In genomic region chr7:21365866-21366624, GRCh38 we compare ENCODE assay signal across 8 cellular contexts.
DNase-seq lines count a peak whose midpoint lies in the region; ATAC-seq lines count a peak whose summit lies in the region.
"Had no signal": no experiment of that assay in that cellular context is flagged by ENCODE, and none has a peak within 500 bp of the region (broad histone marks: within the 10 kb centered on the region; RNA-seq: fewer than 3 reads in every experiment).

No MANE protein-coding gene starts in this region.

- intact Hi-C loops in left colon (cut with DNase I, micrococcal nuclease): no loop called here
- intact Hi-C loops in activated naive CD4-positive, alpha-beta T cell treated with anti-CD3 and anti-CD28 coated beads for 36 hours (cut with micrococcal nuclease): no loop called here

- peak; percentile 91 for ATAC-seq in left colon
- no peak for ATAC-seq in HG02884 (IDR thresholded peaks at IDR 0.05; ENCODE audit: unreplicated experiment)

- peaks cover 16% of the 10 kb centered on the region for H3K36me3 Mint-ChIP-seq in T-helper 1 cell treated with Interleukin-12 subunit alpha and Interleukin-12 subunit beta and Interleukin-4 antibody, amounts not matched to agents 30 μg/mL and 1 μg/mL, for 36 hours (ENCODE audit: low read depth)
- no peaks in the 10 kb centered on the region for H3K36me3 Mint-ChIP-seq in activated naive CD4-positive, alpha-beta T cell treated with anti-CD3 and anti-CD28 coated beads for 36 hours (ENCODE audit: low read depth)

- CTCF ChIA-PET in activated naive CD4-positive, alpha-beta T cell treated with anti-CD3 and anti-CD28 coated beads for 36 hours (lab: Charles Lee): no interaction called here

- H3K9me3 Mint-ChIP-seq in T-helper 1 cell treated with Interleukin-12 subunit alpha and Interleukin-12 subunit beta and Interleukin-4 antibody, amounts not matched to agents 30 μg/mL and 1 μg/mL, for 36 hours: peaks cover 12% of the 10 kb centered on the region
- no peaks in the 10 kb centered on the region for H3K9me3 Mint-ChIP-seq in activated naive CD4-positive, alpha-beta T cell treated with anti-CD3 and anti-CD28 coated beads for 36 hours
- H3K9me3 Mint-ChIP-seq: stimulated activated naive CD8-positive, alpha-beta T cell treated with anti-CD3 and anti-CD28 coated beads, Interleukin-15, Interleukin-2, amounts not matched to agents 100 ng/mL and 50 ng/mL, for 24 hours had no signal

- no peak overlapping the region for H3K4me3 Mint-ChIP-seq in T-helper 1 cell treated with Interleukin-12 subunit alpha and Interleukin-12 subunit beta and Interleukin-4 antibody, amounts not matched to agents 30 μg/mL and 1 μg/mL, for 36 hours
- no peak overlapping the region for H3K4me3 Mint-ChIP-seq in activated naive CD4-positive, alpha-beta T cell treated with anti-CD3 and anti-CD28 coated beads for 36 hours
- H3K4me3 Mint-ChIP-seq: stimulated activated naive CD8-positive, alpha-beta T cell treated with anti-CD3 and anti-CD28 coated beads, Interleukin-15, Interleukin-2, amounts not matched to agents 100 ng/mL and 50 ng/mL, for 24 hours had no signal

- DNase-seq in H4 (ENCODE audit: low spot score) (peak; percentile 86), NCI-H1105 treated with DMSO at 0.1 percent for 48 hours (lab: John Stamatoyannopoulos, UW) (peak; percentile 81), left colon (no peak), NCI-H187 treated with DMSO at 0.1 percent for 48 hours (lab: John Stamatoyannopoulos, UW) (no peak)
- no peak for DNase-seq in activated naive CD4-positive, alpha-beta T cell treated with anti-CD3 and anti-CD28 coated beads for 36 hours

- H3K4me1 Mint-ChIP-seq in T-helper 1 cell treated with Interleukin-12 subunit alpha and Interleukin-12 subunit beta and Interleukin-4 antibody, amounts not matched to agents 30 μg/mL and 1 μg/mL, for 36 hours (ENCODE audit: low read depth): peaks cover 54% of the 10 kb centered on the region
- peaks cover 30% of the 10 kb centered on the region for H3K4me1 Mint-ChIP-seq in activated naive CD4-positive, alpha-beta T cell treated with anti-CD3 and anti-CD28 coated beads for 36 hours (ENCODE audit: low read depth)

- peak overlapping the region; percentile 38 for H3K27ac Mint-ChIP-seq in T-helper 1 cell treated with Interleukin-12 subunit alpha and Interleukin-12 subunit beta and Interleukin-4 antibody, amounts not matched to agents 30 μg/mL and 1 μg/mL, for 36 hours
- H3K27ac Mint-ChIP-seq in activated naive CD4-positive, alpha-beta T cell treated with anti-CD3 and anti-CD28 coated beads for 36 hours: no peak overlapping the region
- H3K27ac Mint-ChIP-seq: stimulated activated naive CD8-positive, alpha-beta T cell treated with anti-CD3 and anti-CD28 coated beads, Interleukin-15, Interleukin-2, amounts not matched to agents 100 ng/mL and 50 ng/mL, for 24 hours had no signal

- H3K27me3 Mint-ChIP-seq in T-helper 1 cell treated with Interleukin-12 subunit alpha and Interleukin-12 subunit beta and Interleukin-4 antibody, amounts not matched to agents 30 μg/mL and 1 μg/mL, for 36 hours (ENCODE audit: low read depth): no peaks in the 10 kb centered on the region
- no peaks in the 10 kb centered on the region for H3K27me3 Mint-ChIP-seq in activated naive CD4-positive, alpha-beta T cell treated with anti-CD3 and anti-CD28 coated beads for 36 hours (ENCODE audit: low read depth)
- H3K27me3 Mint-ChIP-seq: stimulated activated naive CD8-positive, alpha-beta T cell treated with anti-CD3 and anti-CD28 coated beads, Interleukin-15, Interleukin-2, amounts not matched to agents 100 ng/mL and 50 ng/mL, for 24 hours had no signal

Comparison
In these comparisons a context has a peak if more than half of its experiments do, and no peak if none do; other contexts are left out.
1. DNase-seq: peak in H4 (single experiment) and NCI-H1105 treated with DMSO at 0.1 percent for 48 hours (single experiment); none in left colon (0 of 2), NCI-H187 treated with DMSO at 0.1 percent for 48 hours (single experiment) and activated naive CD4-positive, alpha-beta T cell treated with anti-CD3 and anti-CD28 coated beads for 36 hours (single experiment).